ENCODE assay signal across 19 cellular contexts in the genomic region with DNA sequence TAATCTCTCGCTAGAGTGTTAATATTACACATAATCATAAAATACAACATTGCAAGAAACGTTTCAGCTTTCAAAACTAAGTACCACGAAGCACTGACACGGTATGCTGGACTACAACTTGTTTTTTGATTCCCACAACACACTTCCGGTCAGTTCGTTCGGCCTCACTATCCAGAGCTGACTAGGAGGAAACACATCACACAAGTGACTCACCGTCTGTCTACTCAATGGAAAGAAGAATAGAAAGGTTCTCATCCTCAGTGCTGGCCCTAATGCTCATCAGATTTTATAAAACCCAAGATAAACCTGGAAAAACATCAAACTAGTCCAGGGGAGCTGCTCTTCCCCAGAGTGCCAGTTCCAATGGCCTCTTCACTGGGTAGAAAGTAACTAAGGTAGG. TPM values are rescaled to one million over a fixed set of nuclear protein-coding genes. Genes with fewer than 3 reads are reported as not detected.
DNase-seq lines count a peak whose midpoint lies in the region; ATAC-seq, FAIRE-seq and TF ChIP-seq lines count a peak whose summit lies in the region.
"Had no signal": no experiment of that assay in that cellular context is flagged by ENCODE, and none has a peak within 500 bp of the region (broad histone marks: within the 10 kb centered on the region; RNA-seq: fewer than 3 reads in every experiment).

No MANE protein-coding gene starts in this region.

- FAIRE-seq in pancreas (lab: Jason Lieb, UNC) = no peak
- FAIRE-seq: D721Med, GM12892 had no signal

- H3K9me2 ChIP-seq in HCT116 (ENCODE audit: insufficient read depth) = no peaks in the 10 kb centered on the region
- H3K9me2 ChIP-seq in SK-N-SH = no peaks in the 10 kb centered on the region

- no peaks in the 10 kb centered on the region for H3K27me3 ChIP-seq in HCT116 (ENCODE audit: insufficient read depth, low read length)
- H3K27me3 ChIP-seq in SK-N-SH (ENCODE audit: insufficient read depth) = no peaks in the 10 kb centered on the region
- no peaks in the 10 kb centered on the region for H3K27me3 ChIP-seq in fibroblast of lung (ENCODE audit: control insufficient read depth, insufficient read depth, low read length)
- no peaks in the 10 kb centered on the region for H3K27me3 ChIP-seq in pancreas
- H3K27me3 ChIP-seq: SJCRH30, thyroid gland had no signal

- TF ChIP-seq POLR2A in HCT116 (IDR thresholded peaks at IDR 0.05; ENCODE audit: borderline replicate concordance, extremely low read depth, insufficient read depth, insufficient read length) = no peak

- WGBS in SK-N-SH (ENCODE audit: low lambda C conversion rate) = 53% methylated on average over 8 of the region's 8 CpGs
- WGBS in pancreas, 2 donors = 79 to 83% methylated on average over 8 of the region's 8 CpGs

- no peaks in the 10 kb centered on the region for H3F3A ChIP-seq in SK-N-SH (replicated peaks; ENCODE audit: insufficient read depth)

- POLR2A ChIA-PET in HCT116 (lab: Charles Lee) = no interaction called here
- POLR2A ChIA-PET in SK-N-SH (lab: Yijun Ruan, JAX) = no interaction called here

- no peak for TF ChIP-seq EP300 in SK-N-SH (IDR thresholded peaks at IDR 0.05; ENCODE audit: borderline replicate concordance in 1 of 2, low read depth in 1 of 2, low read length in 1 of 2)

- TF ChIP-seq CTCF in HCT116 (IDR thresholded peaks at IDR 0.05 in 2 of 3, conservative IDR thresholded peaks at IDR 0.05 in 1 of 3; ENCODE audit: borderline replicate concordance in 1 of 3, insufficient read depth in 1 of 3, low read depth in 2 of 3, low read length in 2 of 3) (no peak), SK-N-SH (IDR thresholded peaks at IDR 0.05) (no peak), fibroblast of lung (conservative IDR thresholded peaks at IDR 0.05 in 1 of 2, IDR thresholded peaks at IDR 0.05 in 1 of 2; ENCODE audit: low read depth in 1 of 2, low read length in 2 of 2) (no peak), GM20000 (IDR thresholded peaks at IDR 0.05; ENCODE audit: extremely low read depth, missing control alignments) (no peak), pancreas (IDR thresholded peaks at IDR 0.05) (no peak), omental fat pad (IDR thresholded peaks at IDR 0.05) (no peak)

- H3K36me3 ChIP-seq in HCT116 (ENCODE audit: control insufficient read depth in 1 of 2, insufficient read depth in 2 of 2, low read length in 2 of 2) = no peaks in the 10 kb centered on the region
- H3K36me3 ChIP-seq in SK-N-SH (replicated peaks in 1 of 2; ENCODE audit: control insufficient read depth in 1 of 2, insufficient read depth in 2 of 2, low read length in 1 of 2) = no peaks in the 10 kb centered on the region
- no peaks in the 10 kb centered on the region for H3K36me3 ChIP-seq in fibroblast of lung (ENCODE audit: control insufficient read depth, insufficient read depth, low read length)
- no peaks in the 10 kb centered on the region for H3K36me3 ChIP-seq in pancreas
- H3K36me3 ChIP-seq: SJCRH30, thyroid gland had no signal

- H3K9me3 ChIP-seq in HCT116 (ENCODE audit: control insufficient read depth in 1 of 2, insufficient read depth in 1 of 2, low read depth in 1 of 2, low read length in 2 of 2) (no peaks in the 10 kb centered on the region), SK-N-SH (no peaks in the 10 kb centered on the region), fibroblast of lung (ENCODE audit: control insufficient read depth, insufficient read depth, low read depth, low read length) (no peaks in the 10 kb centered on the region), pancreas (no peaks in the 10 kb centered on the region)
- H3K9me3 ChIP-seq: SJCRH30, thyroid gland had no signal

- TF ChIP-seq RAD21 in HCT116 (IDR thresholded peaks at IDR 0.05; ENCODE audit: low read depth) (no peak), SK-N-SH (IDR thresholded peaks at IDR 0.05; ENCODE audit: low read length) (no peak)

- H4K20me1 ChIP-seq in HCT116 (ENCODE audit: insufficient read depth) (no peaks in the 10 kb centered on the region), SK-N-SH (ENCODE audit: insufficient read depth) (no peaks in the 10 kb centered on the region), fibroblast of lung (ENCODE audit: control insufficient read depth, extremely low read depth, insufficient read depth, low read length) (no peaks in the 10 kb centered on the region)

- RAD21 ChIA-PET in HCT116 (lab: Charles Lee; ENCODE audit: low non-redundant PET in 1 of 2, low total read pairs in 2 of 2, uncharacterized antibody in 2 of 2, unreplicated experiment in 2 of 2) = no interaction called here

- no peak overlapping the region for H3K4me2 ChIP-seq in HCT116 (ENCODE audit: low read length)
- no peak overlapping the region for H3K4me2 ChIP-seq in SK-N-SH
- H3K4me2 ChIP-seq in fibroblast of lung (ENCODE audit: extremely low read depth, insufficient read depth, low read length) = no peak overlapping the region

- H3K27ac ChIP-seq in HCT116 (ENCODE audit: low read depth, low read length) = no peak overlapping the region
- H3K27ac ChIP-seq in SK-N-SH (ENCODE audit: low read depth in 2 of 2, low read length in 1 of 2) = peak overlapping the region in 1 of 2 experiments; percentile 22; a peak in 1 of 4 replicates
- no peak overlapping the region for H3K27ac ChIP-seq in fibroblast of lung (ENCODE audit: insufficient read depth, low read length)
- no peak overlapping the region for H3K27ac ChIP-seq in pancreas
- H3K27ac ChIP-seq: SJCRH30, thyroid gland had no signal

- BruUV-seq in HCT116 (replicated peaks; lab: Mats Ljungman, UMichigan) = no TSS peak

- H3K9ac ChIP-seq in HCT116 (ENCODE audit: low read length) (no peak overlapping the region), SK-N-SH (no peak overlapping the region), fibroblast of lung (ENCODE audit: insufficient read depth, low read length) (no peak overlapping the region)

- H2AFZ ChIP-seq in HCT116 (ENCODE audit: low read depth, low read length, poor library complexity, severe bottlenecking) (no peak overlapping the region), SK-N-SH (ENCODE audit: low read depth) (0 out of 2 replicates have a peak overlapping the region, but pooled peaks have one; percentile 61), fibroblast of lung (ENCODE audit: low read length) (peak overlapping the region; percentile 27)

- intact Hi-C loops in HCT116 (cut with micrococcal nuclease) = no loop called here
- intact Hi-C loops in pancreas (cut with DNase I) = no loop called here

- peaks cover 4 to 15% of the 10 kb centered on the region in 2 experiments; a peak in 3 of 4 replicates for H3K4me1 ChIP-seq in HCT116 (ENCODE audit: control insufficient read depth in 1 of 2, insufficient read depth in 2 of 2, low read length in 2 of 2)
- no peaks in the 10 kb centered on the region for H3K4me1 ChIP-seq in SK-N-SH (ENCODE audit: control insufficient read depth in 1 of 2, insufficient read depth in 2 of 2, low read depth in 1 of 2, low read length in 1 of 2)
- no peaks in the 10 kb centered on the region for H3K4me1 ChIP-seq in fibroblast of lung (ENCODE audit: control insufficient read depth, extremely low read depth, insufficient read depth, low read length)
- H3K4me1 ChIP-seq in pancreas = no peaks in the 10 kb centered on the region
- H3K4me1 ChIP-seq: thyroid gland had no signal

- CTCF ChIA-PET in HCT116 (lab: Charles Lee) = no interaction called here
- CTCF ChIA-PET in SK-N-SH (lab: Yijun Ruan, JAX) = no interaction called here

- DNase-seq in HCT116 (ENCODE audit: low read depth, low spot score) (no peak), SK-N-SH (no peak), fibroblast of lung (ENCODE audit: low read depth in 2 of 2) (peak in 1 of 2 donors; percentile 67), renal cortical epithelial cell (ENCODE audit: low read depth) (peak; percentile 40), GM20000 (ENCODE audit: low spot score) (no peak), pancreas (no peak), NCI-H82 (lab: John Stamatoyannopoulos, UW) (no peak), omental fat pad (ENCODE audit: low spot score) (no peak)
- DNase-seq: activated CD4-positive, CD25-positive, alpha-beta regulatory T cell; effector memory CD8-positive, alpha-beta T cell; NCI-H1930; NCI-H510A; stimulated activated naive CD4-positive, alpha-beta T cell; thyroid gland had no signal

- no peak overlapping the region for H3K4me3 ChIP-seq in HCT116 (replicated peaks in 1 of 2; ENCODE audit: low read depth in 1 of 2, low read length in 2 of 2)
- no peak overlapping the region for H3K4me3 ChIP-seq in SK-N-SH (ENCODE audit: low read depth in 2 of 2, low read length in 1 of 2)
- H3K4me3 ChIP-seq in fibroblast of lung (replicated peaks in 1 of 4; ENCODE audit: control extremely low read depth in 1 of 4, insufficient read depth in 1 of 4, low read depth in 3 of 4, low read length in 4 of 4) = no peak overlapping the region
- no peak overlapping the region for H3K4me3 ChIP-seq in pancreas
- H3K4me3 ChIP-seq: SJCRH30, thyroid gland had no signal

- ATAC-seq in HCT116 (0 out of 2 replicates have a peak, but pooled peaks have one; percentile 34), pancreas (no peak), omental fat pad (ENCODE audit: low FRiP score) (no peak)
- ATAC-seq: effector memory CD8-positive, alpha-beta T cell had no signal

- H3K79me2 ChIP-seq in HCT116 (ENCODE audit: insufficient read depth, low read length) = no peaks in the 10 kb centered on the region
- no peaks in the 10 kb centered on the region for H3K79me2 ChIP-seq in SK-N-SH (ENCODE audit: insufficient read depth)
- no peaks in the 10 kb centered on the region for H3K79me2 ChIP-seq in fibroblast of lung (ENCODE audit: control insufficient read depth, insufficient read depth, low read length)

TF ChIP-seq in HCT116, 20 proteins besides CTCF, POLR2A, EP300 and RAD21 (continues in another document):
- TF ChIP-seq EZH2phosphoT487 (IDR thresholded peaks at IDR 0.05; ENCODE audit: borderline replicate concordance) (no peak), CBX3 (IDR thresholded peaks at IDR 0.05; ENCODE audit: low read depth) (no peak), POLR2AphosphoS5 (IDR thresholded peaks at IDR 0.05; ENCODE audit: low read depth, low read length) (no peak)

TF ChIP-seq in SK-N-SH, 30 proteins besides CTCF, POLR2A, EP300 and RAD21 (continues in another document):
- no peak for TF ChIP-seq MAX (IDR thresholded peaks at IDR 0.05; ENCODE audit: low read depth)

RNA-seq across cellular contexts. Expression of gene ZNF385B, which starts 42.9 kb away (rescaled TPM):
- 9.3 TPM for total RNA-seq in HCT116 (2021; ENCODE audit: unreplicated experiment)
- 4.1 and 5.6 TPM in 2 replicates for polyA plus RNA-seq in HCT116 (2012)
- polyA plus RNA-seq in SK-N-SH (2012; rRNA removed) = 0.15 and 0.16 TPM in 2 replicates
- polyA plus RNA-seq in SK-N-SH (2012; cell fraction: cytosol; rRNA removed) = 0.12 and 0.13 TPM in 2 replicates
- 0.12 and 0.13 TPM in 2 replicates for polyA plus RNA-seq in SK-N-SH (2012; cell fraction: nucleus; rRNA removed)
- total RNA-seq in fibroblast of lung = under 0.01 TPM in 1 of 2 replicates, not detected in the other
- polyA plus RNA-seq in fibroblast of lung = 0.06 TPM in 1 of 2 replicates, not detected in the other
- polyA plus RNA-seq in fibroblast of lung (2012) = not detected in 2 replicates
- not detected in 2 replicates for polyA minus RNA-seq in fibroblast of lung (ENCODE audit: low replicate concordance)
- 1.1 TPM in 1 of 2 replicates, not detected in the other for total RNA-seq in renal cortical epithelial cell
- under 1 TPM in 5 of 6 donors, not detected in 1; 0.22 to 0.61 (median 0.37) TPM for total RNA-seq in pancreas
- under 1 TPM; 0.19 to 0.49 TPM for polyA plus RNA-seq in pancreas
- total RNA-seq in omental fat pad = 1 to 10 TPM in 1 of 4 donors, under 1 TPM in 2, not detected in 1; 0.74 to 4.6 (median 0.82) TPM
- total RNA-seq: activated CD8-positive, alpha-beta memory T cell treated with anti-CD3 and anti-CD28 coated beads for 36 hours; activated T-helper 1 cell treated with anti-CD3 and anti-CD28 coated beads, Interleukin-12 subunit alpha, Interleukin-12 subunit beta, Interleukin-2, Interleukin-4 antibody, amounts not matched to agents 30 ng/mL and 10 ng/mL and 1 ng/mL, durations not matched to agents 14 hours and 24 hours and 36 hours had no signal

Comparison
In these comparisons a context has a peak if more than half of its experiments do, and no peak if none do; other contexts are left out.
1. Of the 11 proteins assayed by ChIP-seq in both SK-N-SH and HCT116: peak only in SK-N-SH: none; only in HCT116: JUND; in both: none; in neither: 10.